Comparison of ENCODE assay signal across 28 cellular contexts in the genomic region with DNA sequence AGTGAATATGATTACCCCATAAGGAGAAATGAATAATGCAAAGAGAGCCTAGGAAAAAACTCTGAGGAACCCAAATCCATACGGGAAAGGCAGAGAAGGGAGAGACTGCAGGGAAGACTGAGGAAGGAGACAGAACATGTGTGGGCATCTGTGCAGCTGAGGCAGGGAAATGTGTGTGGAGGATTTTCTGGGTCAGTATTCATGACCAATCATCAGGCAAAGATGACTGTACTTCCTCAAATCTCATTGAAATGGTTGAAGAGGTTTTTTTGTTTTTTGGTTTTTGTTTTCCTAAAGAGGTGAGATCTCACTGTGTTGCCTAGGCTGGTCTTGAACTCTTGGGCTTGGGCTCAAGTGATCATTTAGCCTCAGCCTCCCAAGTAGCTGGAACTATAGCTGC. TPM values are rescaled to one million over a fixed set of nuclear protein-coding genes. Genes with fewer than 3 reads are reported as not detected.
DNase-seq lines count a peak whose midpoint lies in the region; ATAC-seq, FAIRE-seq and TF ChIP-seq lines count a peak whose summit lies in the region.
"Had no signal": no experiment of that assay in that cellular context is flagged by ENCODE, and none has a peak within 500 bp of the region (broad histone marks: within the 10 kb centered on the region; RNA-seq: fewer than 3 reads in every experiment).

No MANE protein-coding gene starts in this region.

- TF ChIP-seq POLR2A in NB4 (IDR thresholded peaks at IDR 0.05; ENCODE audit: extremely low read depth, insufficient read length) = no peak

- peaks cover 8% of the 10 kb centered on the region for H3K36me3 Mint-ChIP-seq in activated naive CD8-positive, alpha-beta T cell
- peaks cover 12% of the 10 kb centered on the region for H3K36me3 Mint-ChIP-seq in activated naive CD8-positive, alpha-beta T cell treated with anti-CD3 and anti-CD28 coated beads for 36 hours
- H3K36me3 Mint-ChIP-seq in stimulated activated effector memory CD8-positive, alpha-beta T cell treated with anti-CD3 and anti-CD28 coated beads, Interleukin-12 subunit alpha, Interleukin-12 subunit beta, amount 100 ng/mL, for 72 hours = peaks cover 21% of the 10 kb centered on the region

- H3K4me3 ChIP-seq in NB4 (ENCODE audit: low read depth, low read length) (no peak overlapping the region), bronchial epithelial cell (ENCODE audit: low read depth, low read length) (no peak overlapping the region)
- H3K4me3 ChIP-seq: ascending aorta, K562, neural progenitor cell, Peyer's patch, prostate gland, SJCRH30, thoracic aorta had no signal

- H3K9me3 Mint-ChIP-seq in activated naive CD8-positive, alpha-beta T cell (ENCODE audit: low read depth) = no peaks in the 10 kb centered on the region
- no peaks in the 10 kb centered on the region for H3K9me3 Mint-ChIP-seq in activated naive CD8-positive, alpha-beta T cell treated with anti-CD3 and anti-CD28 coated beads for 36 hours
- H3K9me3 Mint-ChIP-seq in stimulated activated effector memory CD8-positive, alpha-beta T cell treated with anti-CD3 and anti-CD28 coated beads, Interleukin-12 subunit alpha, Interleukin-12 subunit beta, amount 100 ng/mL, for 72 hours = no peaks in the 10 kb centered on the region
- H3K9me3 Mint-ChIP-seq: activated naive CD4-positive, alpha-beta T cell treated with anti-CD3 and anti-CD28 coated beads for 36 hours; neural progenitor cell had no signal

- peak; percentile 81 for ATAC-seq in stimulated activated effector memory CD8-positive, alpha-beta T cell treated with anti-CD3 and anti-CD28 coated beads, Interleukin-12 subunit alpha, Interleukin-12 subunit beta, amount 100 ng/mL, for 72 hours
- no peak for ATAC-seq in HG03025 (IDR thresholded peaks at IDR 0.05; ENCODE audit: low FRiP score, unreplicated experiment)
- ATAC-seq in omental fat pad (ENCODE audit: low FRiP score) = no peak
- ATAC-seq: esophagus mucosa, K562, WTC11 had no signal

- H3K27me3 ChIP-seq in bronchial epithelial cell (ENCODE audit: control insufficient read depth, insufficient read depth, low read length) = no peaks in the 10 kb centered on the region
- H3K27me3 ChIP-seq: ascending aorta, neural progenitor cell, Peyer's patch, SJCRH30 had no signal

- no peak for DNase-seq in activated naive CD8-positive, alpha-beta T cell treated with anti-CD3 and anti-CD28 coated beads for 36 hours
- DNase-seq in NB4 (ENCODE audit: low read depth) (peak; percentile 20), bronchial epithelial cell (ENCODE audit: low read depth) (peak; percentile 19), omental fat pad (ENCODE audit: low spot score) (no peak), H4 (ENCODE audit: low spot score) (no peak)
- no peak for DNase-seq in stimulated activated effector memory CD8-positive, alpha-beta T cell treated with anti-CD3 and anti-CD28 coated beads, Interleukin-12 subunit alpha, Interleukin-12 subunit beta, amount 100 ng/mL, for 72 hours (ENCODE audit: low spot score in 2 of 2)
- DNase-seq: ACHN; activated CD4-positive, alpha-beta T cell treated with anti-CD3 and anti-CD28 coated beads, Interleukin-2, amount 50 U/mL, for 4 hours; activated naive CD4-positive, alpha-beta T cell treated with anti-CD3 and anti-CD28 coated beads for 36 hours; activated T-cell treated with anti-CD3 and anti-CD28 coated beads, Interleukin-2, amount 50 U/mL, for 1 hour; C1 segment of cervical spinal cord; HCEC 1CT; hippocampal formation; NCI-H2029 treated with DMSO at 0.1 percent for 48 hours; NCI-H226; Peyer's patch; SJCRH30 had no signal

- H3K36me3 ChIP-seq in bronchial epithelial cell (ENCODE audit: control insufficient read depth, insufficient read depth, low read length) = peaks cover 4% of the 10 kb centered on the region
- H3K36me3 ChIP-seq: neural progenitor cell, Peyer's patch, prostate gland, SJCRH30, thoracic aorta had no signal

- H3K4me3 Mint-ChIP-seq in activated naive CD8-positive, alpha-beta T cell = no peak overlapping the region
- no peak overlapping the region for H3K4me3 Mint-ChIP-seq in activated naive CD8-positive, alpha-beta T cell treated with anti-CD3 and anti-CD28 coated beads for 36 hours
- H3K4me3 Mint-ChIP-seq in stimulated activated effector memory CD8-positive, alpha-beta T cell treated with anti-CD3 and anti-CD28 coated beads, Interleukin-12 subunit alpha, Interleukin-12 subunit beta, amount 100 ng/mL, for 72 hours = no peak overlapping the region
- H3K4me3 Mint-ChIP-seq: activated naive CD4-positive, alpha-beta T cell treated with anti-CD3 and anti-CD28 coated beads for 36 hours; neural progenitor cell; WTC11 had no signal

- FAIRE-seq in bronchial epithelial cell (lab: Jason Lieb, UNC) = no peak
- FAIRE-seq: frontal cortex, GM18507, K562 had no signal

- H3K27ac Mint-ChIP-seq in activated naive CD8-positive, alpha-beta T cell = peak overlapping the region; percentile 43
- H3K27ac Mint-ChIP-seq in activated naive CD8-positive, alpha-beta T cell treated with anti-CD3 and anti-CD28 coated beads for 36 hours = no peak overlapping the region
- H3K27ac Mint-ChIP-seq in stimulated activated effector memory CD8-positive, alpha-beta T cell treated with anti-CD3 and anti-CD28 coated beads, Interleukin-12 subunit alpha, Interleukin-12 subunit beta, amount 100 ng/mL, for 72 hours = peak overlapping the region; percentile 17
- H3K27ac Mint-ChIP-seq: activated naive CD4-positive, alpha-beta T cell treated with anti-CD3 and anti-CD28 coated beads for 36 hours; neural progenitor cell; WTC11 had no signal

- H3K4me1 Mint-ChIP-seq in activated naive CD8-positive, alpha-beta T cell (ENCODE audit: low read depth) = peaks cover 60% of the 10 kb centered on the region
- H3K4me1 Mint-ChIP-seq in activated naive CD8-positive, alpha-beta T cell treated with anti-CD3 and anti-CD28 coated beads for 36 hours = peaks cover 31% of the 10 kb centered on the region
- peaks cover 45% of the 10 kb centered on the region for H3K4me1 Mint-ChIP-seq in stimulated activated effector memory CD8-positive, alpha-beta T cell treated with anti-CD3 and anti-CD28 coated beads, Interleukin-12 subunit alpha, Interleukin-12 subunit beta, amount 100 ng/mL, for 72 hours

- no peaks in the 10 kb centered on the region for H3K27me3 Mint-ChIP-seq in activated naive CD8-positive, alpha-beta T cell
- no peaks in the 10 kb centered on the region for H3K27me3 Mint-ChIP-seq in activated naive CD8-positive, alpha-beta T cell treated with anti-CD3 and anti-CD28 coated beads for 36 hours

- TF ChIP-seq CTCF in NB4 (IDR thresholded peaks at IDR 0.05; ENCODE audit: low read depth, low read length) (no peak), bronchial epithelial cell (IDR thresholded peaks at IDR 0.05; ENCODE audit: insufficient read depth, low read length, severe bottlenecking) (no peak), omental fat pad (IDR thresholded peaks at IDR 0.05) (no peak)

RNA-seq across cellular contexts. Expression of gene DIP2A, which starts 15.7 kb away (rescaled TPM):
- 10 to 100 TPM; 19.0 to 21.2 TPM for total RNA-seq in activated naive CD8-positive, alpha-beta T cell treated with anti-CD3 and anti-CD28 coated beads for 36 hours
- total RNA-seq in bronchial epithelial cell = 28.2 and 35.5 TPM in 2 replicates
- total RNA-seq in omental fat pad = 10 to 100 TPM; 25.9 to 57.4 (median 33.3) TPM
- total RNA-seq in H4 (2014; rRNA removed; shearing (Covaris generic)) = 6.8 and 7.8 TPM in 2 replicates

Comparison
In these comparisons a context has a peak if more than half of its experiments do, and no peak if none do; other contexts are left out.
1. DNase-seq: peak in NB4 (single experiment) and bronchial epithelial cell (single experiment); none in activated naive CD8-positive, alpha-beta T cell treated with anti-CD3 and anti-CD28 coated beads for 36 hours (single experiment), stimulated activated effector memory CD8-positive, alpha-beta T cell treated with anti-CD3 and anti-CD28 coated beads, Interleukin-12 subunit alpha, Interleukin-12 subunit beta, amount 100 ng/mL, for 72 hours (0 of 2), omental fat pad (single experiment) and H4 (single experiment).